ENCODE assay signal across 21 cellular contexts in the genomic region with DNA sequence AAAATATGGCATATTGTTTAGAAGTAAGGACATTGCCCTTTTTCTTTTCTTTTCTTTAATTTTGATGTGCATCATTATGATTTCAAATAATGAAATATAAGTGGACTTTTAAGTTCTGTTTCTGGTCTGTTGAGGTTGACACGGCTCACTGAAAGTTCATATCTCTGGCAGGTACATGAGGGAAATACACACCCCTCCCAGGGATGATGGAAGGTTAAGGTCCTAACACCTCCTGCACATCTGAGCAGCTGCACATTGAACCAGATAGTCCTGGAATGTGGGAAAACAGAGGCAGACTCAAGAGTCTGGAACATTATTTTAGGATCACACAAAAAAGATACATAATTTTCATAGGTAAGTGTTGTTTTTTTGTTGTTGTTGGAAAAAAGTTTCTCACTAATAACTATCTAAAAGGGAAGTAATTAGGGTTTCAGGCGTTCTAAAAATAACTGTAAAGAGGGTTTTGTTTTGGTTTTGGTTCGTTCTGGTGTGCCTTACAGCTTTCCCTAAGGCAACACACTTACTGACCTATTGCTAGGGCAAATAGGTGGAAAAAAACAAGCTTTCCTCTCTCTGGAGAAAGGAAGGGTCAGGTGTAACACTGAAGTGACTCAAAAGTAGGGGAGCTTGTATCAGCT.
DNase-seq lines count a peak whose midpoint lies in the region; ATAC-seq and TF ChIP-seq lines count a peak whose summit lies in the region.
"Had no signal": no experiment of that assay in that cellular context is flagged by ENCODE, and none has a peak within 500 bp of the region (broad histone marks: within the 10 kb centered on the region; RNA-seq: fewer than 3 reads in every experiment).

No MANE protein-coding gene starts in this region.

- H3K27ac Mint-ChIP-seq in stimulated activated naive CD8-positive, alpha-beta T cell treated with anti-CD3 and anti-CD28 coated beads, Interleukin-15, amount 100 ng/mL, for 72 hours: no peak overlapping the region
- H3K27ac Mint-ChIP-seq: activated T-helper 17 cell treated with anti-CD3 and anti-CD28 coated beads, Interleukin-2, amount 50 U/mL, for 72 hours; dendritic cell treated with granulocyte-macrophage colony-stimulating factor and Interleukin-4, amounts not matched to agents 40 ng/mL and 50 ng/mL, for 4 days; natural killer cell treated with Interleukin-12 subunit alpha and Interleukin-12 subunit beta and Interleukin-15 and Interleukin-18, amount 100 ng/mL, for 72 hours; stimulated activated naive B cell treated with anti-CD40 and anti-IgM and Interleukin-4, amounts not matched to agents 10 μg/mL and 1 μg/mL and 100 μg/mL, for 72 hours had no signal

- TF ChIP-seq CTCF in GM10248 (IDR thresholded peaks at IDR 0.05; ENCODE audit: control extremely low read depth, extremely low read depth, low read depth, missing control alignments): no peak

- peaks cover 44% of the 10 kb centered on the region for H3K27me3 Mint-ChIP-seq in stimulated activated naive CD8-positive, alpha-beta T cell treated with anti-CD3 and anti-CD28 coated beads, Interleukin-15, amount 100 ng/mL, for 72 hours

- peak overlapping the region; percentile 37 for H3K4me3 ChIP-seq in SJSA1
- H3K4me3 ChIP-seq: ascending aorta, left lung, vagina had no signal

- ATAC-seq in GM19452 (IDR thresholded peaks at IDR 0.05; ENCODE audit: unreplicated experiment) (peak; percentile 70), HG03039 (IDR thresholded peaks at IDR 0.05; ENCODE audit: unreplicated experiment) (peak; percentile 58), GM21737 (IDR thresholded peaks at IDR 0.05; ENCODE audit: unreplicated experiment) (no peak)
- no peak for ATAC-seq in stimulated activated naive CD8-positive, alpha-beta T cell treated with anti-CD3 and anti-CD28 coated beads, Interleukin-15, amount 100 ng/mL, for 72 hours
- ATAC-seq: activated T-helper 17 cell treated with anti-CD3 and anti-CD28 coated beads, Interleukin-2, amount 50 U/mL, for 72 hours; left lung; natural killer cell treated with Interleukin-12 subunit alpha and Interleukin-12 subunit beta and Interleukin-15 and Interleukin-18, amount 100 ng/mL, for 72 hours; right cardiac atrium; stimulated activated naive B cell treated with anti-CD40 and anti-IgM and Interleukin-4, amounts not matched to agents 10 μg/mL and 1 μg/mL and 100 μg/mL, for 72 hours had no signal

- POLR2A ChIA-PET in GM10248 (lab: Yijun Ruan, JAX): no interaction called here

- CTCF ChIA-PET in GM10248 (lab: Yijun Ruan, JAX): interaction anchor here (1.7 to 2.2 kb wide), 2 partner anchors 11 to 14 kb away, joined by 4 to 6 read pairs; no protein-coding TSS in a partner anchor

- H3K4me3 Mint-ChIP-seq in stimulated activated naive CD8-positive, alpha-beta T cell treated with anti-CD3 and anti-CD28 coated beads, Interleukin-15, amount 100 ng/mL, for 72 hours: no peak overlapping the region
- H3K4me3 Mint-ChIP-seq: activated T-helper 17 cell treated with anti-CD3 and anti-CD28 coated beads, Interleukin-2, amount 50 U/mL, for 72 hours; dendritic cell treated with granulocyte-macrophage colony-stimulating factor and Interleukin-4, amounts not matched to agents 40 ng/mL and 50 ng/mL, for 4 days; natural killer cell treated with Interleukin-12 subunit alpha and Interleukin-12 subunit beta and Interleukin-15 and Interleukin-18, amount 100 ng/mL, for 72 hours had no signal

- H3K27ac ChIP-seq in SJSA1: peak overlapping the region; percentile 98
- H3K27ac ChIP-seq: ascending aorta, left lung, vagina had no signal

- no peaks in the 10 kb centered on the region for H3K9me3 Mint-ChIP-seq in stimulated activated naive CD8-positive, alpha-beta T cell treated with anti-CD3 and anti-CD28 coated beads, Interleukin-15, amount 100 ng/mL, for 72 hours
- H3K9me3 Mint-ChIP-seq: activated T-helper 17 cell treated with anti-CD3 and anti-CD28 coated beads, Interleukin-2, amount 50 U/mL, for 72 hours; dendritic cell treated with granulocyte-macrophage colony-stimulating factor and Interleukin-4, amounts not matched to agents 40 ng/mL and 50 ng/mL, for 4 days; natural killer cell treated with Interleukin-12 subunit alpha and Interleukin-12 subunit beta and Interleukin-15 and Interleukin-18, amount 100 ng/mL, for 72 hours; stimulated activated naive B cell treated with anti-CD40 and anti-IgM and Interleukin-4, amounts not matched to agents 10 μg/mL and 1 μg/mL and 100 μg/mL, for 72 hours had no signal

- DNase-seq in GM10248 (ENCODE audit: extremely low spot score) (peak; percentile 18), SJSA1 (ENCODE audit: low read depth in 1 of 2, low spot score in 2 of 2) (no peak), hippocampal formation (lab: John Stamatoyannopoulos, UW) (no peak), OCI-M1 (lab: John Stamatoyannopoulos, UW) (no peak)
- DNase-seq in stimulated activated naive CD8-positive, alpha-beta T cell treated with anti-CD3 and anti-CD28 coated beads, Interleukin-15, amount 100 ng/mL, for 72 hours: no peak
- DNase-seq: DMS53; left lung; NCI-H146; NCI-H510A treated with DMSO at 0.1 percent for 48 hours; right cardiac atrium; stimulated activated CD4-positive, alpha-beta T cell treated with anti-CD3 and anti-CD28 coated beads, Interleukin-4, amount 100 ng/mL, for 4 hours; stimulated activated naive B cell treated with anti-CD40 and anti-IgM and Interleukin-4, amounts not matched to agents 10 μg/mL and 1 μg/mL and 100 μg/mL, for 72 hours; T1000 had no signal

- H3K9me3 ChIP-seq in SJSA1 (replicated peaks): 0 out of 2 replicates have a peak, but pooled peaks cover 3% of the 10 kb centered on the region
- H3K9me3 ChIP-seq: ascending aorta, left lung, vagina had no signal

- H3K36me3 ChIP-seq in SJSA1: peaks cover 11% of the 10 kb centered on the region
- H3K36me3 ChIP-seq: ascending aorta, left lung, vagina had no signal

- no peaks in the 10 kb centered on the region for H3K27me3 ChIP-seq in SJSA1 (replicated peaks)
- H3K27me3 ChIP-seq: ascending aorta, vagina had no signal

- no peaks in the 10 kb centered on the region for H3K4me1 Mint-ChIP-seq in stimulated activated naive CD8-positive, alpha-beta T cell treated with anti-CD3 and anti-CD28 coated beads, Interleukin-15, amount 100 ng/mL, for 72 hours
- H3K4me1 Mint-ChIP-seq: activated T-helper 17 cell treated with anti-CD3 and anti-CD28 coated beads, Interleukin-2, amount 50 U/mL, for 72 hours had no signal

- peaks cover 39% of the 10 kb centered on the region for H3K4me1 ChIP-seq in SJSA1 (replicated peaks)
- H3K4me1 ChIP-seq: ascending aorta, left lung, vagina had no signal

Comparison
In these comparisons a context has a peak if more than half of its experiments do, and no peak if none do; other contexts are left out.
1. ATAC-seq: peak in GM19452 (single experiment) and HG03039 (single experiment); none in GM21737 (single experiment) and stimulated activated naive CD8-positive, alpha-beta T cell treated with anti-CD3 and anti-CD28 coated beads, Interleukin-15, amount 100 ng/mL, for 72 hours (single experiment).